In genomic region chr20:45890077-45890996, GRCh38 we compare ENCODE assay signal across 8 cellular contexts. TPM values are rescaled to one million over a fixed set of nuclear protein-coding genes. Genes with fewer than 3 reads are reported as not detected.
DNase-seq lines count a peak whose midpoint lies in the region; ATAC-seq and TF ChIP-seq lines count a peak whose summit lies in the region.

No MANE protein-coding gene starts in this region.

- peak overlapping the region; percentile 82 for H3K27ac Mint-ChIP-seq in activated T-cell treated with anti-CD3 and anti-CD28 coated beads, Interleukin-2, amount 50 U/mL, for 72 hours

- DNase-seq in Daoy (ENCODE audit: low read depth) = peak; percentile 84
- DNase-seq in NCI-H69 (lab: John Stamatoyannopoulos, UW) = peak; percentile 73
- DNase-seq in activated T-cell treated with anti-CD3 and anti-CD28 coated beads, Interleukin-2, amount 50 U/mL, for 72 hours = peak; percentile 66 to 67
- DNase-seq in fibroblast of mammary gland (ENCODE audit: low read depth) = peak; percentile 82
- DNase-seq in myocyte (ENCODE audit: low read depth) = peak; percentile 91
- peak; percentile 60 for DNase-seq in stromal cell of bone marrow (ENCODE audit: low read depth)
- no peak for DNase-seq in amniotic stem cell (lab: John Stamatoyannopoulos, UW)

- no peaks in the 10 kb centered on the region for H3K9me3 Mint-ChIP-seq in activated T-cell treated with anti-CD3 and anti-CD28 coated beads, Interleukin-2, amount 50 U/mL, for 72 hours

- peak overlapping the region; percentile 94 for H3K4me3 Mint-ChIP-seq in activated T-cell treated with anti-CD3 and anti-CD28 coated beads, Interleukin-2, amount 50 U/mL, for 72 hours

- H3K27me3 Mint-ChIP-seq in activated T-cell treated with anti-CD3 and anti-CD28 coated beads, Interleukin-2, amount 50 U/mL, for 72 hours (ENCODE audit: low read depth) = no peaks in the 10 kb centered on the region

- peak; percentile 72 for TF ChIP-seq CTCF in fibroblast of mammary gland (conservative IDR thresholded peaks at IDR 0.05; ENCODE audit: control insufficient read depth, insufficient read depth, low read depth, low read length)

- ATAC-seq in HG02759 (IDR thresholded peaks at IDR 0.05; ENCODE audit: unreplicated experiment) = peak; percentile 20
- ATAC-seq in activated T-cell treated with anti-CD3 and anti-CD28 coated beads, Interleukin-2, amount 50 U/mL, for 72 hours (replicated peaks in 1 of 2) = peak; percentile 53 to 63

- H3K4me3 ChIP-seq in fibroblast of mammary gland (ENCODE audit: control insufficient read depth, low read depth, low read length) = peak overlapping the region; percentile 73

- peaks cover 0 to 2% of the 10 kb centered on the region in 2 donors for H3K36me3 Mint-ChIP-seq in activated T-cell treated with anti-CD3 and anti-CD28 coated beads, Interleukin-2, amount 50 U/mL, for 72 hours (ENCODE audit: insufficient read depth in 2 of 2)

- H3K4me1 Mint-ChIP-seq in activated T-cell treated with anti-CD3 and anti-CD28 coated beads, Interleukin-2, amount 50 U/mL, for 72 hours (ENCODE audit: low read depth) = peaks cover 29% of the 10 kb centered on the region

RNA-seq across cellular contexts. Expression of gene NEURL2, which starts 0.7 kb away (rescaled TPM):
- total RNA-seq in Daoy (2014; rRNA removed; shearing (Covaris generic)) = 0.42 and 2.3 TPM in 2 replicates
- total RNA-seq in activated T-cell treated with anti-CD3 and anti-CD28 coated beads, Interleukin-2, amount 50 U/mL, for 72 hours = 1 to 10 TPM; 2.1 to 3.2 TPM
- 34.3 and 35.1 TPM in 2 replicates for total RNA-seq in myocyte
- 10.3 TPM for polyA plus RNA-seq in myocyte (2012)

RNA-seq across cellular contexts. Expression of gene CTSA, which starts 0.8 kb away (rescaled TPM):
- total RNA-seq in Daoy (2014; rRNA removed; shearing (Covaris generic)) = 25.4 and 34.7 TPM in 2 replicates
- total RNA-seq in activated T-cell treated with anti-CD3 and anti-CD28 coated beads, Interleukin-2, amount 50 U/mL, for 72 hours = 10 to 100 TPM; 37.0 to 59.1 TPM
- total RNA-seq in myocyte = 218 and 227 TPM in 2 replicates
- 251 TPM for polyA plus RNA-seq in myocyte (2012)

RNA-seq across cellular contexts. Expression of gene SPATA25, which starts 2.9 kb away (rescaled TPM):
- not detected in 2 replicates for total RNA-seq in Daoy (2014; rRNA removed; shearing (Covaris generic))
- total RNA-seq in activated T-cell treated with anti-CD3 and anti-CD28 coated beads, Interleukin-2, amount 50 U/mL, for 72 hours = under 1 TPM; 0.46 to 0.90 TPM
- total RNA-seq in myocyte = 5.9 and 10.2 TPM in 2 replicates
- 2.1 TPM for polyA plus RNA-seq in myocyte (2012)

RNA-seq across cellular contexts. Expression of gene ZSWIM1, which starts 9.3 kb away (rescaled TPM):
- total RNA-seq in Daoy (2014; rRNA removed; shearing (Covaris generic)) = 5.9 and 6.8 TPM in 2 replicates
- total RNA-seq in activated T-cell treated with anti-CD3 and anti-CD28 coated beads, Interleukin-2, amount 50 U/mL, for 72 hours = 10 to 100 TPM; 11.4 to 13.9 TPM
- 10.4 and 11.4 TPM in 2 replicates for total RNA-seq in myocyte
- 8.7 TPM for polyA plus RNA-seq in myocyte (2012)

RNA-seq across cellular contexts. Expression of gene PLTP, which starts 21.6 kb away (rescaled TPM):
- 0.30 and 0.80 TPM in 2 replicates for total RNA-seq in Daoy (2014; rRNA removed; shearing (Covaris generic))
- 10 to 100 TPM in 1 of 2 donors, 1 to 10 TPM in 1; 8.9 to 18.0 TPM for total RNA-seq in activated T-cell treated with anti-CD3 and anti-CD28 coated beads, Interleukin-2, amount 50 U/mL, for 72 hours
- 12.9 and 14.2 TPM in 2 replicates for total RNA-seq in myocyte
- 14.9 TPM for polyA plus RNA-seq in myocyte (2012)
